ENCODE assay signal across 27 cellular contexts in genomic region chr6:73286752-73287151, GRCh38. TPM values are rescaled to one million over a fixed set of nuclear protein-coding genes. Genes with fewer than 3 reads are reported as not detected.
"Had no signal": no experiment of that assay in that cellular context is flagged by ENCODE, and none has a peak within 500 bp of the region (broad histone marks: within the 10 kb centered on the region; RNA-seq: fewer than 3 reads in every experiment).

No MANE protein-coding gene starts in this region.

- H3K4me3 Mint-ChIP-seq: activated CD4-positive, alpha-beta T cell treated with anti-CD3 and anti-CD28 coated beads, Interleukin-2, amount 10 ng/mL, durations not matched to agents 24 days and 14 days; activated CD8-positive, alpha-beta T cell treated with anti-CD3 and anti-CD28 coated beads for 36 hours; activated naive CD4-positive, alpha-beta T cell treated with anti-CD3 and anti-CD28 coated beads, Interleukin-2, amount 50 U/mL, for 24 hours; activated T-cell treated with anti-CD3 and anti-CD28 coated beads, Interleukin-2, amount 50 U/mL, for 72 hours; activated T-helper 17 cell treated with anti-CD3 and anti-CD28 coated beads, Interleukin-2, amount 50 U/mL, for 72 hours; T-helper 1 cell treated with Interleukin-12 subunit alpha and Interleukin-12 subunit beta and Interleukin-4 antibody, amounts not matched to agents 30 μg/mL and 1 μg/mL, for 36 hours; T-helper 2 cell treated with Interferon-gamma antibody and Interleukin-4, amounts not matched to agents 5 μg/mL and 100 μg/mL, for 36 hours had no signal

- H3K27ac Mint-ChIP-seq: activated CD4-positive, alpha-beta T cell treated with anti-CD3 and anti-CD28 coated beads, Interleukin-2, amount 10 ng/mL, durations not matched to agents 24 days and 14 days; activated CD8-positive, alpha-beta T cell treated with anti-CD3 and anti-CD28 coated beads for 36 hours; activated naive CD4-positive, alpha-beta T cell treated with anti-CD3 and anti-CD28 coated beads, Interleukin-2, amount 50 U/mL, for 24 hours; activated T-helper 17 cell treated with anti-CD3 and anti-CD28 coated beads, Interleukin-2, amount 50 U/mL, for 72 hours; T-helper 1 cell treated with Interleukin-12 subunit alpha and Interleukin-12 subunit beta and Interleukin-4 antibody, amounts not matched to agents 30 μg/mL and 1 μg/mL, for 36 hours; T-helper 2 cell treated with Interferon-gamma antibody and Interleukin-4, amounts not matched to agents 5 μg/mL and 100 μg/mL, for 36 hours had no signal

- H3K36me3 ChIP-seq: brain microvascular endothelial cell, SJCRH30 had no signal

- H3K9me3 Mint-ChIP-seq: activated CD4-positive, alpha-beta T cell treated with anti-CD3 and anti-CD28 coated beads, Interleukin-2, amount 10 ng/mL, durations not matched to agents 24 days and 14 days; activated CD8-positive, alpha-beta T cell treated with anti-CD3 and anti-CD28 coated beads for 36 hours; activated naive CD4-positive, alpha-beta T cell treated with anti-CD3 and anti-CD28 coated beads, Interleukin-2, amount 50 U/mL, for 24 hours; activated T-cell treated with anti-CD3 and anti-CD28 coated beads, Interleukin-2, amount 50 U/mL, for 72 hours; activated T-helper 17 cell treated with anti-CD3 and anti-CD28 coated beads, Interleukin-2, amount 50 U/mL, for 72 hours; T-helper 1 cell treated with Interleukin-12 subunit alpha and Interleukin-12 subunit beta and Interleukin-4 antibody, amounts not matched to agents 30 μg/mL and 1 μg/mL, for 36 hours; T-helper 2 cell treated with Interferon-gamma antibody and Interleukin-4, amounts not matched to agents 5 μg/mL and 100 μg/mL, for 36 hours had no signal

- H3K4me3 ChIP-seq: SJCRH30, SK-N-MC had no signal

- FAIRE-seq: TTC549 had no signal

- DNase-seq: activated CD4-positive, alpha-beta T cell treated with anti-CD3 and anti-CD28 coated beads, Interleukin-2, amount 10 ng/mL, durations not matched to agents 24 days and 14 days; activated CD4-positive, alpha-beta T cell treated with anti-CD3 and anti-CD28 coated beads, Interleukin-2, amount 50 U/mL, for 4 hours; activated CD8-positive, alpha-beta T cell treated with anti-CD3 and anti-CD28 coated beads for 36 hours; activated gamma-delta T cell; activated naive CD4-positive, alpha-beta T cell treated with Interleukin-2 at 50 U/mL for 16 hours; activated T-cell treated with anti-CD3 and anti-CD28 coated beads, Interleukin-2, amount 50 U/mL, for 1 hour; activated T-cell treated with anti-CD3 and anti-CD28 coated beads, Interleukin-2, amount 50 U/mL, for 72 hours; amniotic stem cell; aorta; brain microvascular endothelial cell; central memory CD4-positive, alpha-beta T cell; NCI-H1105; NCI-H1417 treated with DMSO at 0.1 percent for 48 hours; NCI-H187 treated with DMSO at 0.1 percent for 48 hours; NCI-H2081; NCI-H226; NCI-H446 treated with DMSO at 0.1 percent for 48 hours; NCI-H524 treated with DMSO at 0.1 percent for 48 hours; SHP77; SJCRH30 had no signal

- H3K27ac ChIP-seq: brain microvascular endothelial cell, SJCRH30, SK-N-MC had no signal

- ATAC-seq: activated CD8-positive, alpha-beta T cell treated with anti-CD3 and anti-CD28 coated beads for 36 hours; activated T-cell treated with anti-CD3 and anti-CD28 coated beads, Interleukin-2, amount 50 U/mL, for 72 hours; activated T-helper 17 cell treated with anti-CD3 and anti-CD28 coated beads, Interleukin-2, amount 50 U/mL, for 72 hours; Panc1 had no signal

- H3K36me3 Mint-ChIP-seq: activated naive CD4-positive, alpha-beta T cell treated with anti-CD3 and anti-CD28 coated beads, Interleukin-2, amount 50 U/mL, for 24 hours had no signal

- H3K4me1 ChIP-seq: SJCRH30 had no signal

- H3K27me3 Mint-ChIP-seq: activated CD4-positive, alpha-beta T cell treated with anti-CD3 and anti-CD28 coated beads, Interleukin-2, amount 10 ng/mL, durations not matched to agents 24 days and 14 days; activated CD8-positive, alpha-beta T cell treated with anti-CD3 and anti-CD28 coated beads for 36 hours; activated naive CD4-positive, alpha-beta T cell treated with anti-CD3 and anti-CD28 coated beads, Interleukin-2, amount 50 U/mL, for 24 hours; activated T-helper 17 cell treated with anti-CD3 and anti-CD28 coated beads, Interleukin-2, amount 50 U/mL, for 72 hours had no signal

- H3K27me3 ChIP-seq: brain microvascular endothelial cell, SJCRH30 had no signal

- H3K9me3 ChIP-seq: SJCRH30 had no signal

- H3K4me1 Mint-ChIP-seq: activated CD4-positive, alpha-beta T cell treated with anti-CD3 and anti-CD28 coated beads, Interleukin-2, amount 10 ng/mL, durations not matched to agents 24 days and 14 days; activated naive CD4-positive, alpha-beta T cell treated with anti-CD3 and anti-CD28 coated beads, Interleukin-2, amount 50 U/mL, for 24 hours; activated T-helper 17 cell treated with anti-CD3 and anti-CD28 coated beads, Interleukin-2, amount 50 U/mL, for 72 hours had no signal

RNA-seq across cellular contexts. Expression of gene KHDC1, which starts 23.8 kb away (rescaled TPM):
- total RNA-seq: SJCRH30 had no signal
